ENCODE assay signal across 7 cellular contexts in genomic region chr14:23712287-23712686, GRCh38.
"Had no signal": no experiment of that assay in that cellular context is flagged by ENCODE, and none has a peak within 500 bp of the region (broad histone marks: within the 10 kb centered on the region; RNA-seq: fewer than 3 reads in every experiment).

No MANE protein-coding gene starts in this region.

- H3K4me2 ChIP-seq: KMS-11 had no signal

- H3K9me3 Mint-ChIP-seq: IgD-negative memory B cell had no signal

- H3K4me1 Mint-ChIP-seq: IgD-negative memory B cell had no signal

- H3K9ac ChIP-seq: KMS-11 had no signal

- H3K27ac Mint-ChIP-seq: IgD-negative memory B cell had no signal

- H3K27ac ChIP-seq: HL-60, KMS-11 had no signal

- FAIRE-seq: HTR-8/SVneo had no signal

- H3K36me3 Mint-ChIP-seq: IgD-negative memory B cell had no signal

- H3K4me3 Mint-ChIP-seq: IgD-negative memory B cell had no signal

- DNase-seq: IMR-90, KBM-7, KG1 had no signal
